Comparison of ENCODE assay signal across 8 cellular contexts in genomic region chr1:44674113-44675000, GRCh38. TPM values are rescaled to one million over a fixed set of nuclear protein-coding genes. Genes with fewer than 3 reads are reported as not detected.
DNase-seq lines count a peak whose midpoint lies in the region; ATAC-seq, FAIRE-seq and TF ChIP-seq lines count a peak whose summit lies in the region.

Gene ARMH1 (plus strand): TSS chr1:44674714. CDS start chr1:44689698, 14,984 bp downstream.
Gene TMEM53 (minus strand): TSS chr1:44674481. CDS start chr1:44674391, 90 bp downstream.

- no peak for TF ChIP-seq EP300 in H1 (IDR thresholded peaks at IDR 0.05; ENCODE audit: borderline replicate concordance in 1 of 2, low read depth in 2 of 2, low read length in 2 of 2)

- peak; percentile 82 to 89 for TF ChIP-seq POLR2A in H1 (IDR thresholded peaks at IDR 0.05; ENCODE audit: control extremely low read depth in 1 of 2, low read depth in 2 of 2, low read length in 2 of 2)

- H3K9me3 Mint-ChIP-seq in activated CD8-positive, alpha-beta memory T cell treated with anti-CD3 and anti-CD28 coated beads, Interleukin-2, amount 10 ng/mL, durations not matched to agents 7 days and 5 days (ENCODE audit: low read depth): no peaks in the 10 kb centered on the region

- peak; percentile 62 for FAIRE-seq in H1 (lab: Jason Lieb, UNC)

- CTCF ChIA-PET in activated CD8-positive, alpha-beta memory T cell treated with anti-CD3 and anti-CD28 coated beads, Interleukin-2, amount 10 ng/mL, durations not matched to agents 7 days and 5 days (lab: Charles Lee): interaction anchor here (0.7 to 6.2 kb wide), 19 partner anchors 10 to 665 kb away, joined by 3 to 49 read pairs (median 4); partner anchors contain the start of gene RNU5D-1
- CTCF ChIA-PET in H1 (lab: Charles Lee; ENCODE audit: partially characterized antibody): interaction anchor here (0.5 to 5.9 kb wide), 12 partner anchors 10 to 66 kb away, joined by 3 to 29 read pairs (median 4); no protein-coding TSS in a partner anchor

- POLR2A ChIA-PET in H1 (lab: Charles Lee; ENCODE audit: partially characterized antibody): interaction anchor here (1.0 to 3.3 kb wide), 11 partner anchors 8 to 337 kb away, joined by 3 to 23 read pairs (median 3); partner anchors contain the start of genes HECTD3 and RPS8

- TF ChIP-seq RAD21 in H1 (IDR thresholded peaks at IDR 0.05 in 1 of 2, conservative IDR thresholded peaks at IDR 0.05 in 1 of 2; ENCODE audit: low read depth in 2 of 2, low read length in 2 of 2): no peak

- peak within 1 kb of the TSS; percentile 90 for H3K27ac Mint-ChIP-seq in activated CD8-positive, alpha-beta memory T cell treated with anti-CD3 and anti-CD28 coated beads, Interleukin-2, amount 10 ng/mL, durations not matched to agents 7 days and 5 days

- H3K4me2 ChIP-seq in H1 (ENCODE audit: insufficient read depth in 1 of 2, low read depth in 2 of 2, low read length in 2 of 2): peak within 1 kb of the TSS; percentile 93 to 97
- H3K4me2 ChIP-seq in mesenchymal stem cell (ENCODE audit: low read length, poor library complexity, severe bottlenecking): peak within 1 kb of the TSS; percentile 80

- peak within 1 kb of the TSS; percentile 92 for H3K56ac ChIP-seq in H1 (replicated peaks; ENCODE audit: insufficient read length, low read depth, low read length)

- no peaks in the 10 kb centered on the region for H4K20me1 ChIP-seq in H1 (replicated peaks in 1 of 2; ENCODE audit: control insufficient read depth in 1 of 2, insufficient read depth in 2 of 2, low read length in 2 of 2)

- peak within 1 kb of the TSS; percentile 80 for H3K27ac ChIP-seq in H1 (ENCODE audit: low read depth, low read length)
- H3K27ac ChIP-seq in mesenchymal stem cell (ENCODE audit: low read length, poor library complexity, severe bottlenecking): peak within 1 kb of the TSS; percentile 97

- no peaks in the 10 kb centered on the region for H3K9me3 ChIP-seq in H1 (ENCODE audit: insufficient read depth in 2 of 2, low read depth in 1 of 2, low read length in 1 of 2)
- no peaks in the 10 kb centered on the region for H3K9me3 ChIP-seq in mesenchymal stem cell (ENCODE audit: control insufficient read depth, low read length)

- no peaks in the 10 kb centered on the region; a peak in 2 of 8 replicates for H3K36me3 ChIP-seq in H1 (ENCODE audit: control insufficient read depth in 2 of 4, insufficient read depth in 4 of 4, low read length in 3 of 4)
- peaks cover 0 to 4% of the 10 kb centered on the region in 2 experiments for H3K36me3 ChIP-seq in mesenchymal stem cell (ENCODE audit: control insufficient read depth in 1 of 2, insufficient read depth in 2 of 2, low read depth in 1 of 2, low read length in 2 of 2)

- peak; percentile 90 for ATAC-seq in GM21360 (IDR thresholded peaks at IDR 0.05; ENCODE audit: unreplicated experiment)
- peak; percentile 96 for ATAC-seq in activated CD8-positive, alpha-beta memory T cell treated with anti-CD3 and anti-CD28 coated beads, Interleukin-2, amount 10 ng/mL, durations not matched to agents 7 days and 5 days

- H2BK120ac ChIP-seq in H1 (replicated peaks; ENCODE audit: low read depth, low read length) (no peak within 1 kb of the TSS), mesenchymal stem cell (ENCODE audit: low read depth, low read length) (peak within 1 kb of the TSS; percentile 92)

- H3K27me3 Mint-ChIP-seq in activated CD8-positive, alpha-beta memory T cell treated with anti-CD3 and anti-CD28 coated beads, Interleukin-2, amount 10 ng/mL, durations not matched to agents 7 days and 5 days: no peaks in the 10 kb centered on the region

- H3K79me2 ChIP-seq in H1 (ENCODE audit: control insufficient read depth in 1 of 2, insufficient read depth in 2 of 2, low read length in 2 of 2): no peaks in the 10 kb centered on the region

- H2BK15ac ChIP-seq in H1 (ENCODE audit: low read length): no peak within 1 kb of the TSS
- peak within 1 kb of the TSS; percentile 92 for H2BK15ac ChIP-seq in mesenchymal stem cell (ENCODE audit: low read depth, poor library complexity, severe bottlenecking)

- H3K27me3 ChIP-seq in H1 (replicated peaks in 1 of 4; ENCODE audit: control insufficient read depth in 3 of 4, extremely low read depth in 1 of 4, insufficient read depth in 3 of 4, low read length in 3 of 4) (no peaks in the 10 kb centered on the region; a peak in 1 of 7 replicates), mesenchymal stem cell (ENCODE audit: control insufficient read depth in 1 of 2, insufficient read depth in 1 of 2, low read length in 2 of 2) (no peaks in the 10 kb centered on the region)

- peak within 1 kb of the TSS; percentile 86 for H4K91ac ChIP-seq in H1 (replicated peaks; ENCODE audit: insufficient read length, low read length)
- H4K91ac ChIP-seq in mesenchymal stem cell (ENCODE audit: low read length): peak within 1 kb of the TSS; percentile 94

- H2AFZ ChIP-seq in H1 (ENCODE audit: low read length): peak within 1 kb of the TSS; percentile 87
- H2AFZ ChIP-seq in mesenchymal stem cell (ENCODE audit: low read depth, low read length): peak within 1 kb of the TSS; percentile 96

- H3K4me1 ChIP-seq in H1 (replicated peaks in 1 of 4; ENCODE audit: control insufficient read depth in 3 of 4, insufficient read depth in 4 of 4, low read length in 3 of 4) (peaks cover 4 to 11% (median 6%) of the 10 kb centered on the region in 4 experiments; a peak in 6 of 7 replicates), mesenchymal stem cell (ENCODE audit: control insufficient read depth, insufficient read depth, low read depth, low read length) (peaks cover 20% of the 10 kb centered on the region)

- H3K4ac ChIP-seq in H1 (replicated peaks; ENCODE audit: insufficient read length, low read depth, low read length) (no peak within 1 kb of the TSS), mesenchymal stem cell (ENCODE audit: low read depth in 1 of 2, low read length in 2 of 2) (peak within 1 kb of the TSS; percentile 73 to 96)

- no peak for TF ChIP-seq CTCF in H1 (IDR thresholded peaks at IDR 0.05; ENCODE audit: control extremely low read depth in 1 of 3, insufficient read depth in 1 of 3, low read depth in 1 of 3, low read length in 3 of 3)

- DNase-seq in COR-L47 (lab: John Stamatoyannopoulos, UW) (peak; percentile 91), HT-29 (ENCODE audit: low spot score) (peak; percentile 98), H1 (ENCODE audit: low read depth in 1 of 2, low spot score in 2 of 2) (peak; percentile 97 to 98), mesenchymal stem cell (peak; percentile 99)
- peak; percentile 96 for DNase-seq in NK-92 treated with Interleukin-12 subunit alpha and Interleukin-12 subunit beta, amount 100 ng/mL, for 24 hours (lab: John Stamatoyannopoulos, UW)
- peak; percentile 100 for DNase-seq in activated CD8-positive, alpha-beta memory T cell treated with anti-CD3 and anti-CD28 coated beads, Interleukin-2, amount 10 ng/mL, durations not matched to agents 7 days and 5 days
- peak; percentile 97 for DNase-seq in stimulated activated CD8-positive, alpha-beta memory T cell treated with anti-CD3 and anti-CD28 coated beads, Interleukin-12 subunit alpha, Interleukin-12 subunit beta, amount 100 ng/mL, for 24 hours (ENCODE audit: extremely low read depth)

- H4K8ac ChIP-seq in H1 (ENCODE audit: extremely low read depth, insufficient read depth, low read length) (peak within 1 kb of the TSS; percentile 93), mesenchymal stem cell (ENCODE audit: low read length) (peak within 1 kb of the TSS; percentile 97)

- 0 out of 2 replicates have a peak within 1 kb of the TSS, but pooled peaks have one; percentile 61 for H2BK20ac ChIP-seq in H1 (ENCODE audit: low read length)

- 2% methylated on average over 47 of the region's 56 CpGs; no CpG with 5 or more reads in 1 of the 2 experiments for WGBS in H1 (ENCODE audit: extremely low coverage in 1 of 2, insufficient coverage in 1 of 2, insufficient read length in 1 of 2, insufficient replicate concordance in 2 of 2, low coverage in 1 of 2, low lambda C conversion rate in 2 of 2, missing lambda C conversion rate in 1 of 2), 2 experiments
- WGBS in mesenchymal stem cell: 2% methylated on average over 40 of the region's 56 CpGs

- peak within 1 kb of the TSS; percentile 98 for H4K5ac ChIP-seq in H1 (ENCODE audit: insufficient read length, low read depth, low read length)

- H3K18ac ChIP-seq in H1 (ENCODE audit: extremely low read depth, low read length): peak within 1 kb of the TSS; percentile 93
- H3K18ac ChIP-seq in mesenchymal stem cell (ENCODE audit: low read depth in 1 of 2, low read length in 2 of 2): peak within 1 kb of the TSS; percentile 93 to 99

- no peaks in the 10 kb centered on the region for H3K79me1 ChIP-seq in H1 (ENCODE audit: low read depth, low read length)
- H3K79me1 ChIP-seq in mesenchymal stem cell (replicated peaks; ENCODE audit: low read length, poor library complexity, severe bottlenecking): peaks cover 35% of the 10 kb centered on the region

- peak within 1 kb of the TSS; percentile 65; the same call in 1 of the 2 replicates for H2BK12ac ChIP-seq in H1 (ENCODE audit: low read depth, low read length)
- H2BK12ac ChIP-seq in mesenchymal stem cell (ENCODE audit: low read length in 2 of 2): peak within 1 kb of the TSS; percentile 23 to 95

- no peaks in the 10 kb centered on the region for H3K36me3 Mint-ChIP-seq in activated CD8-positive, alpha-beta memory T cell treated with anti-CD3 and anti-CD28 coated beads, Interleukin-2, amount 10 ng/mL, durations not matched to agents 7 days and 5 days

- H2BK5ac ChIP-seq in H1 (ENCODE audit: low read depth, low read length): peak within 1 kb of the TSS; percentile 96
- H2BK5ac ChIP-seq in mesenchymal stem cell (ENCODE audit: low read depth, low read length, poor library complexity, severe bottlenecking): peak within 1 kb of the TSS; percentile 86

- peak within 1 kb of the TSS in 3 of 4 experiments; percentile 74 to 88 (median 84); a peak in 6 of 7 replicates for H3K9ac ChIP-seq in H1 (replicated peaks in 1 of 4; ENCODE audit: extremely low read depth in 1 of 4, low read depth in 3 of 4, low read length in 3 of 4)
- peak within 1 kb of the TSS; percentile 95 for H3K9ac ChIP-seq in mesenchymal stem cell (ENCODE audit: low read length)

- H3K23ac ChIP-seq in H1 (ENCODE audit: insufficient read length) (no peak within 1 kb of the TSS), mesenchymal stem cell (ENCODE audit: low read length in 2 of 2) (peak within 1 kb of the TSS in 1 of 2 experiments; percentile 16)

- peaks cover 32% of the 10 kb centered on the region for H3K4me1 Mint-ChIP-seq in activated CD8-positive, alpha-beta memory T cell treated with anti-CD3 and anti-CD28 coated beads, Interleukin-2, amount 10 ng/mL, durations not matched to agents 7 days and 5 days

- H3K4me3 ChIP-seq in H1 (ENCODE audit: extremely low read depth in 1 of 4, insufficient read depth in 2 of 4, low read depth in 3 of 4, low read length in 4 of 4) (peak within 1 kb of the TSS; percentile 58 to 93 (median 75)), mesenchymal stem cell (ENCODE audit: insufficient read depth in 1 of 2, low read depth in 1 of 2, low read length in 2 of 2) (peak within 1 kb of the TSS; percentile 82 to 86)

- no peak within 1 kb of the TSS; the same call in 1 of the 2 replicates for H2AK5ac ChIP-seq in H1 (ENCODE audit: low read depth, low read length)
- H2AK5ac ChIP-seq in mesenchymal stem cell (ENCODE audit: low read length, severe bottlenecking): no peak within 1 kb of the TSS

- H3K14ac ChIP-seq in H1 (ENCODE audit: insufficient read length) (no peak within 1 kb of the TSS), mesenchymal stem cell (ENCODE audit: low read length in 2 of 2) (peak within 1 kb of the TSS in 1 of 2 experiments; percentile 92)

- peak within 1 kb of the TSS; percentile 78 for H3K4me3 Mint-ChIP-seq in activated CD8-positive, alpha-beta memory T cell treated with anti-CD3 and anti-CD28 coated beads, Interleukin-2, amount 10 ng/mL, durations not matched to agents 7 days and 5 days

- H3K23me2 ChIP-seq in H1 (ENCODE audit: low read depth, low read length): peaks cover 11% of the 10 kb centered on the region

RNA-seq across cellular contexts. Expression of gene ARMH1, which starts in this region (rescaled TPM):
- 0.15 and 0.99 TPM in 2 replicates for total RNA-seq in HT-29 (2014; rRNA removed; shearing (Covaris generic))
- 10 to 100 TPM; 17.0 to 17.2 TPM for total RNA-seq in activated CD8-positive, alpha-beta memory T cell treated with anti-CD3 and anti-CD28 coated beads, Interleukin-2, amount 10 ng/mL, durations not matched to agents 7 days and 5 days
- 0.63 and 0.82 TPM in 2 replicates for total RNA-seq in H1 (2021; fragmentation: NEBNext Ultra II Directional; extraction: Animal tissue kit (Norgen Biotek cat#: 25700))
- polyA plus RNA-seq in H1 (2011; rRNA removed): 0.85 and 3.3 TPM in 2 replicates
- 1.7 TPM for polyA plus RNA-seq in H1 (2011; cell fraction: cytosol; rRNA removed)
- 10.3 TPM for polyA plus RNA-seq in H1 (2011; cell fraction: nucleus; rRNA removed)
- 1.6 to 1.7 TPM (median 1.7 TPM) in 4 replicates for polyA plus RNA-seq in H1 (2012, experiment 1 of 2)
- 0.87 TPM for polyA plus RNA-seq in H1 (2012, experiment 2 of 2)
- 0.65 TPM for polyA plus RNA-seq in H1 (2013, experiment 1 of 2)
- 0.81 TPM for polyA plus RNA-seq in H1 (2013, experiment 2 of 2)
- 0.41 and 1.2 TPM in 2 replicates for polyA minus RNA-seq in H1 (2011; rRNA and poly(A)+ RNA removed)
- 2.7 TPM for polyA minus RNA-seq in H1 (2011; cell fraction: cytosol; rRNA and poly(A)+ RNA removed)
- polyA minus RNA-seq in H1 (2011; cell fraction: nucleus; rRNA and poly(A)+ RNA removed): 1.7 TPM
- 0.76 TPM for polyA plus RNA-seq in mesenchymal stem cell (2013, experiment 1 of 2)
- polyA plus RNA-seq in mesenchymal stem cell (2013, experiment 2 of 2): 0.63 TPM

RNA-seq across cellular contexts. Expression of gene TMEM53, which starts in this region (rescaled TPM):
- 19.5 and 27.5 TPM in 2 replicates for total RNA-seq in HT-29 (2014; rRNA removed; shearing (Covaris generic))
- 1 to 10 TPM; 3.6 to 3.7 TPM for total RNA-seq in activated CD8-positive, alpha-beta memory T cell treated with anti-CD3 and anti-CD28 coated beads, Interleukin-2, amount 10 ng/mL, durations not matched to agents 7 days and 5 days
- 6.7 and 9.5 TPM in 2 replicates for total RNA-seq in H1 (2021; fragmentation: NEBNext Ultra II Directional; extraction: Animal tissue kit (Norgen Biotek cat#: 25700))
- 27.9 and 38.9 TPM in 2 replicates for polyA plus RNA-seq in H1 (2011; rRNA removed)
- polyA plus RNA-seq in H1 (2011; cell fraction: cytosol; rRNA removed): 16.2 TPM
- 13.8 TPM for polyA plus RNA-seq in H1 (2011; cell fraction: nucleus; rRNA removed)
- polyA plus RNA-seq in H1 (2012, experiment 1 of 2): 7.9 to 14.5 TPM (median 11.6 TPM) in 4 replicates
- 10.1 TPM for polyA plus RNA-seq in H1 (2012, experiment 2 of 2)
- polyA plus RNA-seq in H1 (2013, experiment 1 of 2): 9.7 TPM
- 10.5 TPM for polyA plus RNA-seq in H1 (2013, experiment 2 of 2)
- polyA minus RNA-seq in H1 (2011; rRNA and poly(A)+ RNA removed): 10.7 and 11.6 TPM in 2 replicates
- 8.9 TPM for polyA minus RNA-seq in H1 (2011; cell fraction: cytosol; rRNA and poly(A)+ RNA removed)
- polyA minus RNA-seq in H1 (2011; cell fraction: nucleus; rRNA and poly(A)+ RNA removed): 5.7 TPM
- 17.9 TPM for polyA plus RNA-seq in mesenchymal stem cell (2013, experiment 1 of 2)
- polyA plus RNA-seq in mesenchymal stem cell (2013, experiment 2 of 2): 18.1 TPM

Comparison
In these comparisons a context has a peak if more than half of its experiments do, and no peak if none do; other contexts are left out.
1. Peak in every context shown above with its lines: DNase-seq, ATAC-seq, H3K4me3 ChIP-seq and H3K27ac ChIP-seq.